In genomic region chr19:944171-944567, GRCh38 we compare ENCODE assay signal across 1 cellular context.
TF ChIP-seq lines count a peak whose summit lies in the region.

No MANE protein-coding gene starts in this region.

TF ChIP-seq in K562, 482 proteins besides CTCF, POLR2A, EP300 and RAD21 (continued from another document and continues in another):
- no peak for TF ChIP-seq ZBTB40 (IDR thresholded peaks at IDR 0.05)
- no peak for TF ChIP-seq ZBTB40 (CRISPR knock-in tag; IDR thresholded peaks at IDR 0.05)
- TF ChIP-seq ZBTB2 (IDR thresholded peaks at IDR 0.05): peak; percentile 88
- peak in 1 of 2 experiments; percentile 75; a peak in 1 of 4 replicates for TF ChIP-seq ZNF639 (CRISPR knock-in tag; conservative IDR thresholded peaks at IDR 0.05 in 1 of 2, IDR thresholded peaks at IDR 0.05 in 1 of 2)
- TF ChIP-seq GTF2E2 (tag; IDR thresholded peaks at IDR 0.05): no peak
- TF ChIP-seq FOXJ2 (tag; IDR thresholded peaks at IDR 0.05): no peak
- TF ChIP-seq LEF1 (IDR thresholded peaks at IDR 0.05): peak; percentile 74
- TF ChIP-seq CREB1 (IDR thresholded peaks at IDR 0.05): peak; percentile 85
- TF ChIP-seq CREB1 (CRISPR knock-in tag; IDR thresholded peaks at IDR 0.05): peak; percentile 92
- TF ChIP-seq ZNF133 (CRISPR knock-in tag; IDR thresholded peaks at IDR 0.05): no peak
- TF ChIP-seq ZNF77 (CRISPR knock-in tag; IDR thresholded peaks at IDR 0.05): no peak
- TF ChIP-seq PYGO2 (tag; IDR thresholded peaks at IDR 0.05): peak; percentile 38; the same call in 1 of the 2 replicates
- TF ChIP-seq CREBBP (IDR thresholded peaks at IDR 0.05; ENCODE audit: low read depth, low read length): no peak
- TF ChIP-seq ZNF57 (CRISPR knock-in tag; IDR thresholded peaks at IDR 0.05): 0 out of 2 replicates have a peak, but pooled peaks have one; percentile 32
- TF ChIP-seq ARID4B (CRISPR knock-in tag; IDR thresholded peaks at IDR 0.05): 0 out of 2 replicates have a peak, but pooled peaks have one; percentile 41
- TF ChIP-seq MGA (IDR thresholded peaks at IDR 0.05): peak; percentile 9; the same call in 1 of the 2 replicates
